ENCODE assay signal across 18 cellular contexts in the genomic region with DNA sequence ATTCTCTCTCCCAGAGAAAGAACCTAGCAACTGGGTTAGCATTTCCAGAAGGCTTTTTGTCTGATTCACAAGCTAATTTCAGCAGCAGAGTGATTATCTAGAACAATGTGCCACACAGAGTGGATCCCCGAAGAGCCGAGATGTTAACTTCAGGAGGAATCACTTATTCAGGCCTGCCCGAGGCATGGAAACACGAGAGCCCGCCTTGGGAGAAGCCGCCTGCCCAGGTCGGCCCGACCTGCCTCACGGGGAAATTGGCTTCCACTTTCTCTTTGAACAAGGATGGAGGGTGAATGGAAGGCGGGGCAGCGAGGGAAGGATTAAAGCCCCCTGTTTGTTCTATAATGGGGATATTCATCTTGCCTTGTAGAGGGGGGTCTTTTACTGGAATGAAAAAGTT. TPM values are rescaled to one million over a fixed set of nuclear protein-coding genes. Genes with fewer than 3 reads are reported as not detected.
A peak's percentile ranks its signal among the peaks of the same experiment; 100 is the strongest.
DNase-seq lines count a peak whose midpoint lies in the region; ATAC-seq and TF ChIP-seq lines count a peak whose summit lies in the region.
"Had no signal": no experiment of that assay in that cellular context is flagged by ENCODE, and none has a peak within 500 bp of the region (broad histone marks: within the 10 kb centered on the region; RNA-seq: fewer than 3 reads in every experiment).

No MANE protein-coding gene starts in this region.

- H3K27me3 Mint-ChIP-seq in endothelial cell (ENCODE audit: unreplicated experiment), result peaks cover 9% of the 10 kb centered on the region

- H3K4me1 Mint-ChIP-seq in endothelial cell (ENCODE audit: unreplicated experiment), result peaks cover 10% of the 10 kb centered on the region
- H3K4me1 Mint-ChIP-seq: CD14-positive monocyte had no signal

- H3K9ac ChIP-seq in HUES6 (ENCODE audit: low read length), result peak overlapping the region; percentile 88

- H3K27ac ChIP-seq in HUES6 (ENCODE audit: low read depth, low read length) (peak overlapping the region; percentile 80; the same call in 1 of the 2 replicates), ectodermal cell (ENCODE audit: insufficient read depth, low read depth, low read length, poor library complexity, severe bottlenecking) (peak overlapping the region; percentile 64), dorsolateral prefrontal cortex (no peak overlapping the region)
- no peak overlapping the region for H3K27ac ChIP-seq in effector memory CD4-positive, alpha-beta T cell (ENCODE audit: insufficient read depth, low read length, poor library complexity, severe bottlenecking)
- H3K27ac ChIP-seq: A549, HL-60, PC-9 had no signal

- H3K36me3 Mint-ChIP-seq in endothelial cell (ENCODE audit: low read depth, unreplicated experiment), result no peaks in the 10 kb centered on the region
- H3K36me3 Mint-ChIP-seq: CD14-positive monocyte had no signal

- peak overlapping the region; percentile 39 for H3K4me3 ChIP-seq in HUES6 (ENCODE audit: low read depth, low read length)
- peak overlapping the region; percentile 4 for H3K4me3 ChIP-seq in ectodermal cell (ENCODE audit: insufficient read depth, low read depth, low read length)
- no peak overlapping the region for H3K4me3 ChIP-seq in effector memory CD4-positive, alpha-beta T cell (ENCODE audit: insufficient read depth, low read depth, low read length, poor library complexity, severe bottlenecking)
- H3K4me3 ChIP-seq in dorsolateral prefrontal cortex, result no peak overlapping the region
- H3K4me3 ChIP-seq: A549, PC-9 had no signal

- no peak overlapping the region for H3K4me3 Mint-ChIP-seq in endothelial cell (ENCODE audit: unreplicated experiment)
- H3K4me3 Mint-ChIP-seq: CD14-positive monocyte had no signal

- no peak overlapping the region for H3K27ac Mint-ChIP-seq in endothelial cell (ENCODE audit: unreplicated experiment)
- H3K27ac Mint-ChIP-seq: CD14-positive monocyte had no signal

- H3K36me3 ChIP-seq in HUES6 (ENCODE audit: control insufficient read depth, insufficient read depth, low read length) (no peaks in the 10 kb centered on the region), ectodermal cell (ENCODE audit: control insufficient read depth, insufficient read depth, low read length) (no peaks in the 10 kb centered on the region)
- H3K36me3 ChIP-seq in effector memory CD4-positive, alpha-beta T cell (ENCODE audit: control insufficient read depth, insufficient read depth, low read length), result no peaks in the 10 kb centered on the region

- WGBS in ectodermal cell, 2 experiments, result 7 to 8% methylated on average over 11 of the region's 11 CpGs

- ATAC-seq in HG03439 (IDR thresholded peaks at IDR 0.05; ENCODE audit: unreplicated experiment), result no peak
- ATAC-seq: A549 had no signal

- intact Hi-C loops in dorsolateral prefrontal cortex (cut with DNase I), result no loop called here

- H3K4me1 ChIP-seq in HUES6 (ENCODE audit: control insufficient read depth, insufficient read depth, low read length) (peaks cover 44% of the 10 kb centered on the region), ectodermal cell (ENCODE audit: control insufficient read depth, insufficient read depth, low read length) (peaks cover 22% of the 10 kb centered on the region)
- H3K4me1 ChIP-seq in effector memory CD4-positive, alpha-beta T cell (ENCODE audit: control insufficient read depth, insufficient read depth, low read length, poor library complexity, severe bottlenecking), result no peaks in the 10 kb centered on the region

- peak; percentile 64 for DNase-seq in ELF-1 (ENCODE audit: low read depth, low spot score)
- peak; percentile 34 for DNase-seq in iPS-NIHi11 (ENCODE audit: low spot score)
- DNase-seq in effector memory CD4-positive, alpha-beta T cell, result no peak
- no peak for DNase-seq in endothelial cell (ENCODE audit: low spot score)
- DNase-seq in dorsolateral prefrontal cortex, result no peak
- DNase-seq: COR-L47, KG1, NCI-H1092, NCI-H1694, NCI-H345, NCI-H526 treated with DMSO at 0.1 percent for 48 hours, PC-9 had no signal

- peaks cover 5% of the 10 kb centered on the region; the same call in 1 of the 2 replicates for H3K9me3 ChIP-seq in HUES6 (ENCODE audit: control insufficient read depth, insufficient read depth, low read depth, low read length)
- no peaks in the 10 kb centered on the region for H3K9me3 ChIP-seq in ectodermal cell (ENCODE audit: control insufficient read depth, low read length)
- no peaks in the 10 kb centered on the region for H3K9me3 ChIP-seq in effector memory CD4-positive, alpha-beta T cell (ENCODE audit: control insufficient read depth, low read length)
- H3K9me3 ChIP-seq: A549 had no signal

- TF ChIP-seq CTCF in endothelial cell (IDR thresholded peaks at IDR 0.05; ENCODE audit: unreplicated experiment), result no peak
- TF ChIP-seq CTCF in dorsolateral prefrontal cortex (IDR thresholded peaks at IDR 0.05 in 54 of 56, conservative IDR thresholded peaks at IDR 0.05 in 2 of 56; ENCODE audit: low read depth in 1 of 56, partially characterized antibody in 56 of 56), result no peak

- H3K9me3 Mint-ChIP-seq in endothelial cell (ENCODE audit: unreplicated experiment), result no peaks in the 10 kb centered on the region
- H3K9me3 Mint-ChIP-seq: CD14-positive monocyte had no signal

- H3K27me3 ChIP-seq in HUES6 (ENCODE audit: control insufficient read depth, insufficient read depth, low read length), result peaks cover 34% of the 10 kb centered on the region
- peaks cover 22% of the 10 kb centered on the region for H3K27me3 ChIP-seq in ectodermal cell (ENCODE audit: control insufficient read depth, insufficient read depth, low read length, poor library complexity, severe bottlenecking)
- H3K27me3 ChIP-seq in effector memory CD4-positive, alpha-beta T cell (replicated peaks; ENCODE audit: control insufficient read depth, insufficient read depth, low read length, poor library complexity, severe bottlenecking), result no peaks in the 10 kb centered on the region
- H3K27me3 ChIP-seq in dorsolateral prefrontal cortex, result peaks cover 0 to 30% (median 7%) of the 10 kb centered on the region in 45 donors

RNA-seq across cellular contexts. Expression of a gene that starts 32.8 kb away (rescaled TPM):
- polyA plus RNA-seq in ectodermal cell (2013, experiment 1 of 4), result 3.0 TPM
- 2.8 TPM for polyA plus RNA-seq in ectodermal cell (2013, experiment 2 of 4)
- polyA plus RNA-seq in ectodermal cell (2013, experiment 3 of 4), result 2.8 TPM
- 2.6 TPM for polyA plus RNA-seq in ectodermal cell (2013, experiment 4 of 4)
- total RNA-seq in endothelial cell (ENCODE audit: unreplicated experiment), result 6.6 TPM
- 1 to 10 TPM; 2.2 to 9.8 (median 4.0) TPM for total RNA-seq in dorsolateral prefrontal cortex

Comparison
In these comparisons a context has a peak if more than half of its experiments do, and no peak if none do; other contexts are left out.
1. DNase-seq: peak in ELF-1 (single experiment) and iPS-NIHi11 (single experiment); none in effector memory CD4-positive, alpha-beta T cell (0 of 3), endothelial cell (single experiment) and dorsolateral prefrontal cortex (0 of 10).
2. H3K27ac ChIP-seq: peak in HUES6 (single experiment) and ectodermal cell (single experiment); none in effector memory CD4-positive, alpha-beta T cell (single experiment) and dorsolateral prefrontal cortex (0 of 59).
3. H3K4me3 ChIP-seq: peak in HUES6 (single experiment) and ectodermal cell (single experiment); none in effector memory CD4-positive, alpha-beta T cell (single experiment) and dorsolateral prefrontal cortex (0 of 59).